ENCODE assay signal across 25 cellular contexts in the genomic region with DNA sequence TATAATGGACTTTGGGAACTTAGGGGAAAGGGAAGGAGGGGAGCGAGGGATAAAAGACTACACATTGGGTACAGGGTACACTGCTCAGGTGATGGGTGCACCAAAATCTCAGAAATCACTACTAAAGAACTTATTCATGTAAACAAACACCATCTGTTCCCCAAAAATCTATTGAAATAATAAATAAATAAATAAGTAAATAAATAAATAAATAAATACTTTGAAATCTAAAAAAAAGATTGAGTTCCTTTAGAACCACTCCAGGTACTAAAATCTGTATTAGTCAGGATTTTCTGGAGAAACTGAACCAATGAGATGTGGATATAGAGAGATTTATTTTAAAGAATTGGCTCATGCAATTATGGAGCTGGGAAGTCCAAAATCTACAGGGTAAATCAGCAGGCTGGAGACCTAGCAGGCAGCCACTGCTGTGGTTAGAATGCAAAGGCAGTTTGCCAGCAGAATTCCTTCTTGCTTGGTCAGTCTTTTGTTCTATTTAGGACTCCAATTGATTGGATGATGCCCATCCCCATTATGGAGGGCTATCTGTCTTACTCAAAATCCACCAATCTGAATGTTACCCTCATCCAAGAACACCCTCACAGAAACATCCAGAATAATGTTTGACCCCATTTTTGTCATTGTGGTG. TPM values are rescaled to one million over a fixed set of nuclear protein-coding genes. Genes with fewer than 3 reads are reported as not detected.
A peak's percentile ranks its signal among the peaks of the same experiment; 100 is the strongest.
DNase-seq lines count a peak whose midpoint lies in the region; ATAC-seq and TF ChIP-seq lines count a peak whose summit lies in the region.
"Had no signal": no experiment of that assay in that cellular context is flagged by ENCODE, and none has a peak within 500 bp of the region (broad histone marks: within the 10 kb centered on the region; RNA-seq: fewer than 3 reads in every experiment).

No MANE protein-coding gene starts in this region.

- H3K36me3 Mint-ChIP-seq in activated T-cell treated with anti-CD3 and anti-CD28 coated beads, Interleukin-2, amount 50 U/mL, for 4 hours (ENCODE audit: insufficient read depth), result no peaks in the 10 kb centered on the region
- H3K36me3 Mint-ChIP-seq: type B pancreatic cell had no signal

- no peaks in the 10 kb centered on the region for H3K27me3 ChIP-seq in MG63
- H3K27me3 ChIP-seq: BLaER1 treated with 17β-estradiol and CSF1 and Interleukin-3, amounts not matched to agents 10 nM and 100 nM; right lobe of liver had no signal

- H3K36me3 ChIP-seq in MG63, result no peaks in the 10 kb centered on the region
- H3K36me3 ChIP-seq: BLaER1 treated with 17β-estradiol and CSF1 and Interleukin-3, amounts not matched to agents 10 nM and 100 nM; WERI-Rb-1 had no signal

- H3K9me3 ChIP-seq in MG63, result peaks cover 4% of the 10 kb centered on the region; the same call in 1 of the 2 replicates
- H3K9me3 ChIP-seq: right lobe of liver had no signal

- DNase-seq in EL (peak; percentile 88), MG63 (peak; percentile 57), choroid plexus epithelial cell (ENCODE audit: low read depth) (peak; percentile 88), non-pigmented ciliary epithelial cell (ENCODE audit: low read depth) (peak; percentile 55), cerebellum (ENCODE audit: low spot score) (no peak), medulla oblongata (ENCODE audit: extremely low spot score) (no peak), NCI-H187 (lab: John Stamatoyannopoulos, UW) (no peak)
- DNase-seq in activated T-cell treated with anti-CD3 and anti-CD28 coated beads, Interleukin-2, amount 50 U/mL, for 4 hours, result no peak
- DNase-seq: activated CD8-positive, alpha-beta memory T cell treated with anti-CD3 and anti-CD28 coated beads for 24 hours; amygdala; DMS53; H7; KBM-7; NCI-H1436; right lobe of liver; WERI-Rb-1 had no signal

- peaks cover 25% of the 10 kb centered on the region for H3K27me3 Mint-ChIP-seq in activated T-cell treated with anti-CD3 and anti-CD28 coated beads, Interleukin-2, amount 50 U/mL, for 4 hours (ENCODE audit: low read depth)

- no peaks in the 10 kb centered on the region for H3K4me1 Mint-ChIP-seq in activated T-cell treated with anti-CD3 and anti-CD28 coated beads, Interleukin-2, amount 50 U/mL, for 4 hours (ENCODE audit: low read depth)
- H3K4me1 Mint-ChIP-seq: neural crest cell had no signal

- no peak overlapping the region for H3K4me3 ChIP-seq in MG63
- no peak overlapping the region for H3K4me3 ChIP-seq in choroid plexus epithelial cell (ENCODE audit: low read depth, low read length)
- H3K4me3 ChIP-seq: BLaER1 treated with 17β-estradiol and CSF1 and Interleukin-3, amounts not matched to agents 10 nM and 100 nM; right lobe of liver had no signal

- H3K4me3 Mint-ChIP-seq in activated T-cell treated with anti-CD3 and anti-CD28 coated beads, Interleukin-2, amount 50 U/mL, for 4 hours, result no peak overlapping the region
- H3K4me3 Mint-ChIP-seq: neural crest cell, type B pancreatic cell had no signal

- TF ChIP-seq CTCF in choroid plexus epithelial cell (conservative IDR thresholded peaks at IDR 0.05; ENCODE audit: low read depth, low read length), result no peak

- no peaks in the 10 kb centered on the region for H3K9me3 Mint-ChIP-seq in activated T-cell treated with anti-CD3 and anti-CD28 coated beads, Interleukin-2, amount 50 U/mL, for 4 hours
- H3K9me3 Mint-ChIP-seq: activated T-helper 2 cell treated with anti-CD3 and anti-CD28 coated beads, Interferon-gamma antibody, Interleukin-2, Interleukin-4, amounts not matched to agents 10 μg/mL and 5 μg/mL and 100 μg/mL, durations not matched to agents 14 hours and 24 hours and 36 hours; type B pancreatic cell had no signal

- ATAC-seq in activated T-cell treated with anti-CD3 and anti-CD28 coated beads, Interleukin-2, amount 50 U/mL, for 4 hours, result no peak
- ATAC-seq: foreskin keratinocyte, right lobe of liver had no signal

RNA-seq across cellular contexts. Expression of a gene that starts 8.9 kb away (rescaled TPM):
- not detected in 2 replicates for total RNA-seq in MG63 (2014; rRNA removed; shearing (Covaris generic); ENCODE audit: low replicate concordance)
- 0.54 TPM for total RNA-seq in cerebellum
- under 1 TPM; 0.11 to 0.28 (median 0.13) TPM for total RNA-seq in activated T-cell treated with anti-CD3 and anti-CD28 coated beads, Interleukin-2, amount 50 U/mL, for 4 hours
- total RNA-seq: activated T-helper 2 cell treated with anti-CD3 and anti-CD28 coated beads, Interferon-gamma antibody, Interleukin-2, Interleukin-4, amounts not matched to agents 10 μg/mL and 5 μg/mL and 100 μg/mL, durations not matched to agents 14 hours and 24 hours and 36 hours; dermis microvascular lymphatic vessel endothelial cell; foreskin keratinocyte; H7; neural crest cell; OCI-LY7 had no signal

RNA-seq across cellular contexts. Expression of a gene that starts 23.9 kb away (rescaled TPM):
- total RNA-seq in MG63 (2014; rRNA removed; shearing (Covaris generic); ENCODE audit: low replicate concordance), result 224 and 281 TPM in 2 replicates
- 19.4 TPM for total RNA-seq in cerebellum
- total RNA-seq in activated T-cell treated with anti-CD3 and anti-CD28 coated beads, Interleukin-2, amount 50 U/mL, for 4 hours, result under 1 TPM; 0.33 to 0.87 (median 0.48) TPM
- total RNA-seq: OCI-LY7 had no signal

RNA-seq across cellular contexts. Expression of a gene that starts 24.3 kb away (rescaled TPM):
- total RNA-seq in MG63 (2014; rRNA removed; shearing (Covaris generic); ENCODE audit: low replicate concordance), result not detected in 2 replicates
- not detected for total RNA-seq in cerebellum
- total RNA-seq in activated T-cell treated with anti-CD3 and anti-CD28 coated beads, Interleukin-2, amount 50 U/mL, for 4 hours, result not detected
- total RNA-seq: activated T-helper 2 cell treated with anti-CD3 and anti-CD28 coated beads, Interferon-gamma antibody, Interleukin-2, Interleukin-4, amounts not matched to agents 10 μg/mL and 5 μg/mL and 100 μg/mL, durations not matched to agents 14 hours and 24 hours and 36 hours; dermis microvascular lymphatic vessel endothelial cell; foreskin keratinocyte; H7; lung microvascular endothelial cell; NCI-H460; neural crest cell; OCI-LY7 had no signal

Comparison
In these comparisons a context has a peak if more than half of its experiments do, and no peak if none do; other contexts are left out.
1. DNase-seq: peak in EL (single experiment), MG63 (single experiment), choroid plexus epithelial cell (single experiment) and non-pigmented ciliary epithelial cell (single experiment); none in cerebellum (single experiment), medulla oblongata (single experiment), activated T-cell treated with anti-CD3 and anti-CD28 coated beads, Interleukin-2, amount 50 U/mL, for 4 hours (single experiment) and NCI-H187 (0 of 2).
2. RNA of a gene that starts 23.9 kb away (total RNA-seq): 224 to 281 TPM in MG63; 19.4 TPM in cerebellum (single experiment) and 0.33 to 0.87 TPM in activated T-cell treated with anti-CD3 and anti-CD28 coated beads, Interleukin-2, amount 50 U/mL, for 4 hours; every median in the first group is over 10 times any median in the second.